In genomic region chr6:30489081-30490030, GRCh38 we compare ENCODE assay signal across 8 cellular contexts. TPM values are rescaled to one million over a fixed set of nuclear protein-coding genes. Genes with fewer than 3 reads are reported as not detected.
A peak's percentile ranks its signal among the peaks of the same experiment; 100 is the strongest.
DNase-seq lines count a peak whose midpoint lies in the region; ATAC-seq, FAIRE-seq and TF ChIP-seq lines count a peak whose summit lies in the region.

HLA-E (plus strand) TSS chr6:30489509; CDS start chr6:30489532, 23 bp downstream.

- intact Hi-C loops in kidney (cut with DNase I) = no loop called here

- H3K4me3 ChIP-seq in AG04449 (ENCODE audit: low read depth, low read length) = peak within 1 kb of the TSS; percentile 82
- H3K4me3 ChIP-seq in kidney (ENCODE audit: low read length in 2 of 2) = peak within 1 kb of the TSS; percentile 84 to 93

- H3K9me3 Mint-ChIP-seq in chondrocyte (ENCODE audit: low read depth) = no peaks in the 10 kb centered on the region

- CTCF ChIA-PET in AG04449 (lab: Yijun Ruan, JAX) = interaction anchor here (1.1 to 10.3 kb wide), 6 partner anchors 12 to 57 kb away, joined by 3 to 788 read pairs (median 18); partner anchors contain the start of genes GNL1 and PRR3

- H3K4me3 Mint-ChIP-seq in chondrocyte (ENCODE audit: unreplicated experiment) = peak within 1 kb of the TSS; percentile 89

- peaks cover 7 to 8% of the 10 kb centered on the region in 2 donors for H3K4me1 ChIP-seq in kidney (ENCODE audit: control insufficient read depth in 1 of 2, insufficient read depth in 1 of 2, low read depth in 1 of 2, low read length in 2 of 2)

- DNase-seq in AG04449 (ENCODE audit: low read depth, low spot score) (peak; percentile 97), NCI-H345 (lab: John Stamatoyannopoulos, UW) (peak; percentile 76), chondrocyte (ENCODE audit: low spot score) (no peak), kidney (peak; percentile 97)
- DNase-seq in activated CD4-positive, alpha-beta T cell treated with anti-CD3 and anti-CD28 coated beads for 1 hour = peak; percentile 85
- DNase-seq in stimulated activated CD4-positive, alpha-beta T cell treated with anti-CD3 and anti-CD28 coated beads, Interleukin-15, amount 100 ng/mL, for 24 hours = peak; percentile 90

- FAIRE-seq in kidney (lab: Jason Lieb, UNC) = peak; percentile 97

- peaks cover 15% of the 10 kb centered on the region for H3K36me3 Mint-ChIP-seq in chondrocyte (ENCODE audit: low read depth)

- peaks cover 3% of the 10 kb centered on the region for H3K27me3 Mint-ChIP-seq in chondrocyte (ENCODE audit: low read depth)

- no peak for TF ChIP-seq CTCF in AG04449 (IDR thresholded peaks at IDR 0.05; ENCODE audit: insufficient read depth, low read length, missing control alignments)
- no peak for TF ChIP-seq CTCF in chondrocyte (IDR thresholded peaks at IDR 0.05)
- no peak for TF ChIP-seq CTCF in kidney (IDR thresholded peaks at IDR 0.05; ENCODE audit: borderline replicate concordance, extremely low read depth, insufficient read depth)

- peak; percentile 83 for ATAC-seq in GM18870 (IDR thresholded peaks at IDR 0.05; ENCODE audit: unreplicated experiment)
- peak; percentile 80 for ATAC-seq in HG03135 (IDR thresholded peaks at IDR 0.05; ENCODE audit: unreplicated experiment)

- peak within 1 kb of the TSS; percentile 97 for H3K27ac Mint-ChIP-seq in chondrocyte (ENCODE audit: unreplicated experiment)

- peak within 1 kb of the TSS; percentile 99 for H3K27ac ChIP-seq in kidney (ENCODE audit: low read depth in 2 of 2, low read length in 2 of 2)

- H3K9me3 ChIP-seq in kidney (ENCODE audit: control insufficient read depth in 1 of 2, low read length in 2 of 2) = no peaks in the 10 kb centered on the region

- POLR2A ChIA-PET in AG04449 (lab: Yijun Ruan, JAX) = interaction anchor here (1.0 kb wide), 1 partner anchor 66 kb away, joined by 3 read pairs; no protein-coding TSS in a partner anchor

- H3K9ac ChIP-seq in kidney (ENCODE audit: low read length in 2 of 2) = peak within 1 kb of the TSS; percentile 78 to 94

- peaks cover 15% of the 10 kb centered on the region for H3K4me1 Mint-ChIP-seq in chondrocyte (ENCODE audit: low read depth)

- H3K36me3 ChIP-seq in kidney (ENCODE audit: control insufficient read depth in 1 of 2, insufficient read depth in 2 of 2, low read length in 2 of 2) = peaks cover 8 to 26% of the 10 kb centered on the region in 2 donors

RNA-seq across cellular contexts. Expression of gene HLA-E, which starts in this region (rescaled TPM):
- total RNA-seq in chondrocyte = 89.9 to 93.8 TPM (median 93.2 TPM) in 3 replicates
- 525 TPM for total RNA-seq in kidney
- polyA plus RNA-seq in kidney (ENCODE audit: insufficient read depth, low read depth, low replicate concordance) = 387 TPM
